In genomic region chr11:62805044-62805892, GRCh38 we compare ENCODE assay signal across 1 cellular context.
TF ChIP-seq lines count a peak whose summit lies in the region.

TSS of gene NXF1 (minus strand) at chr11:62805440. CDS start at chr11:62805356, 84 bp downstream.

TF ChIP-seq in GM12878, 131 proteins besides CTCF, POLR2A, EP300 and RAD21 (continued from another document and continues in another):
- TF ChIP-seq REST (IDR thresholded peaks at IDR 0.05; ENCODE audit: low read depth, low read length) (peak; percentile 49; the same call in 1 of the 2 replicates), IRF3 (IDR thresholded peaks at IDR 0.05) (peak; percentile 45; the same call in 1 of the 2 replicates), HSF1 (IDR thresholded peaks at IDR 0.05; ENCODE audit: low read depth, low read length) (0 out of 2 replicates have a peak, but pooled peaks have one; percentile 67), MLLT1 (IDR thresholded peaks at IDR 0.05) (0 out of 2 replicates have a peak, but pooled peaks have one; percentile 15), JUND (IDR thresholded peaks at IDR 0.05; ENCODE audit: low read depth, low read length) (no peak), SIN3A (IDR thresholded peaks at IDR 0.05; ENCODE audit: low read depth, low read length) (peak; percentile 95), BMI1 (IDR thresholded peaks at IDR 0.05; ENCODE audit: borderline replicate concordance) (no peak), ZSCAN29 (IDR thresholded peaks at IDR 0.05) (peak; percentile 60; the same call in 1 of the 2 replicates), SMARCA5 (IDR thresholded peaks at IDR 0.05) (peak; percentile 83), NR2C1 (IDR thresholded peaks at IDR 0.05) (peak; percentile 38; the same call in 1 of the 2 replicates), PKNOX1 (IDR thresholded peaks at IDR 0.05) (peak; percentile 58), NR2F1 (conservative IDR thresholded peaks at IDR 0.05) (peak; percentile 72), ASH2L (IDR thresholded peaks at IDR 0.05; ENCODE audit: borderline replicate concordance, low read depth) (peak; percentile 77; the same call in 1 of the 2 replicates), CEBPB (IDR thresholded peaks at IDR 0.05; ENCODE audit: borderline replicate concordance in 1 of 2, low read depth in 2 of 2, low read length in 2 of 2) (no peak), RB1 (IDR thresholded peaks at IDR 0.05; ENCODE audit: borderline replicate concordance) (peak; percentile 92; the same call in 1 of the 2 replicates), ZNF24 (IDR thresholded peaks at IDR 0.05) (peak; percentile 56; the same call in 1 of the 2 replicates), E2F4 (IDR thresholded peaks at IDR 0.05; ENCODE audit: low read depth, low read length) (peak; percentile 50; the same call in 1 of the 2 replicates), SIX5 (IDR thresholded peaks at IDR 0.05; ENCODE audit: low read depth, low read length, severe bottlenecking) (no peak), ZNF687 (IDR thresholded peaks at IDR 0.05) (peak; percentile 96), SREBF2 (IDR thresholded peaks at IDR 0.05; ENCODE audit: low read length) (no peak), FOXM1 (IDR thresholded peaks at IDR 0.05; ENCODE audit: low read depth, low read length) (no peak), KDM1A (IDR thresholded peaks at IDR 0.05; ENCODE audit: borderline replicate concordance) (no peak), PBX3 (IDR thresholded peaks at IDR 0.05; ENCODE audit: insufficient replicate concordance, low read depth, low read length) (peak; percentile 55), CREB1 (IDR thresholded peaks at IDR 0.05; ENCODE audit: low read depth) (peak; percentile 98), IRF4 (IDR thresholded peaks at IDR 0.05; ENCODE audit: low read depth, low read length) (no peak), BCLAF1 (IDR thresholded peaks at IDR 0.05) (peak; percentile 66; the same call in 1 of the 2 replicates), SMAD1 (IDR thresholded peaks at IDR 0.05; ENCODE audit: low read depth, partially characterized antibody) (peak; percentile 74), ATF2 (IDR thresholded peaks at IDR 0.05; ENCODE audit: low read length) (no peak), FOS (IDR thresholded peaks at IDR 0.05; ENCODE audit: borderline replicate concordance, extremely low read depth, insufficient read length) (no peak), MEF2B (IDR thresholded peaks at IDR 0.05; ENCODE audit: partially characterized antibody, poor library complexity, severe bottlenecking) (no peak), FOXK2 (IDR thresholded peaks at IDR 0.05) (0 out of 2 replicates have a peak, but pooled peaks have one; percentile 10), POU2F2 (IDR thresholded peaks at IDR 0.05; ENCODE audit: borderline replicate concordance, low read depth, low read length) (peak; percentile 99), CREM (IDR thresholded peaks at IDR 0.05; ENCODE audit: low read depth) (peak; percentile 98), GATAD2B (conservative IDR thresholded peaks at IDR 0.05; ENCODE audit: low read depth) (peak; percentile 87; the same call in 1 of the 2 replicates), PAX5 (IDR thresholded peaks at IDR 0.05; ENCODE audit: borderline replicate concordance, low read depth, low read length) (peak; percentile 71; the same call in 1 of the 2 replicates), LARP7 (IDR thresholded peaks at IDR 0.05) (peak; percentile 93), YY1 (IDR thresholded peaks at IDR 0.05; ENCODE audit: low read depth, low read length) (peak; percentile 92)
